ENCODE assay signal across 8 cellular contexts in the genomic region with DNA sequence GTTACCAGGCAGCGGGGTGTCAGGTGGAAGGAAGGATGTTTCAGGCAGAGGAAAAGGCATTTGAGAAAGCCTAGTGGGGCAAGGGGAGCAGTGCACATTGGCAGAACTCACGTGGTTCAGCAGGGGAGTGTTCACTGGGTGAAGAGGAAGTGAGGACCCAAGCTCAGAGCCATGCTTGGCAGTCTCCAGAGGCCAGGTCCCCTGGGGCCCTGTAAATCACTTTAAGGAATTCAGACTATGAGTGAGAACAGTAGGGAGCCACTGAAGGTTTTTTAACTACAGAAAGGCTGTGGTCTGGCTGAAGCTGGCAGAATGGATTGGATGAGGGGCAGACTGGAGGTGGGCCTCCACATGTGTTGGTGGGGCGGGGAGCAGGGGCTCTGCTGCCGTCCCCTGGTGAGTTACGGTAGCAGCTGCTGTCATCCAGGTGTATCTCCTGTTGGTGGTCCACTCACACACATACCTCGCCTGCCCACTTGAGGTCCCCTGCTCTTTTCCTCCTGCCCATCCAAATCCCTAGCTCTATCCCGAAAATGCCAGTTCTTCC. TPM values are rescaled to one million over a fixed set of nuclear protein-coding genes. Genes with fewer than 3 reads are reported as not detected.
DNase-seq lines count a peak whose midpoint lies in the region; ATAC-seq and TF ChIP-seq lines count a peak whose summit lies in the region.

No MANE protein-coding gene starts in this region.

- H3K4me3 ChIP-seq in GM12875 (ENCODE audit: low read depth, low read length) (no peak overlapping the region), testis (no peak overlapping the region)

- no peaks in the 10 kb centered on the region for H3K9me3 ChIP-seq in testis

- WGBS in testis, 2 donors: 79 to 89% methylated on average over 7 of the region's 7 CpGs

- no peak for TF ChIP-seq POLR2A in testis (IDR thresholded peaks at IDR 0.05)

- peak; percentile 62 for DNase-seq in activated CD4-positive, alpha-beta T cell treated with anti-CD3 and anti-CD28 coated beads for 48 hours
- DNase-seq in iPS-NIHi7 (ENCODE audit: extremely low spot score) (peak; percentile 65), ecto neural progenitor cell (ENCODE audit: low spot score) (no peak), testis (no peak), DMS114 treated with DMSO at 0.1 percent for 48 hours (lab: John Stamatoyannopoulos, UW; ENCODE audit: unreplicated experiment) (no peak)

- intact Hi-C loops in testis (cut with DNase I; ENCODE audit: low total_unique reads): no loop called here

- peaks cover 34% of the 10 kb centered on the region for H3K4me1 ChIP-seq in testis

- peaks cover 2% of the 10 kb centered on the region for H3K36me3 Mint-ChIP-seq in IgD-negative memory B cell

- H3K27ac Mint-ChIP-seq in IgD-negative memory B cell: peak overlapping the region; percentile 51 to 95 (median 79)

- no peaks in the 10 kb centered on the region for H3K36me3 ChIP-seq in testis (ENCODE audit: low read depth, missing control alignments)

- peak; percentile 47; the same call in 1 of the 2 replicates for TF ChIP-seq CTCF in GM12875 (IDR thresholded peaks at IDR 0.05; ENCODE audit: borderline replicate concordance, insufficient read depth, low read depth, low read length)
- TF ChIP-seq CTCF in testis (IDR thresholded peaks at IDR 0.05): no peak

- no peaks in the 10 kb centered on the region for H3K27me3 Mint-ChIP-seq in IgD-negative memory B cell

- H3K4me1 Mint-ChIP-seq in IgD-negative memory B cell: peaks cover 32 to 48% (median 37%) of the 10 kb centered on the region in 3 donors

- H3K27ac ChIP-seq in testis: no peak overlapping the region

- ATAC-seq in GM21717 (IDR thresholded peaks at IDR 0.05; ENCODE audit: unreplicated experiment): peak; percentile 61

- no peaks in the 10 kb centered on the region for H3K27me3 ChIP-seq in testis

- H3K9me3 Mint-ChIP-seq in IgD-negative memory B cell: no peaks in the 10 kb centered on the region

- peak overlapping the region; percentile 59 to 90 (median 74) for H3K4me3 Mint-ChIP-seq in IgD-negative memory B cell

RNA-seq across cellular contexts. Expression of gene CLEC16A, which starts 5.1 kb away (rescaled TPM):
- polyA plus RNA-seq in IgD-negative memory B cell: 21.1 TPM
- 100 to 1,000 TPM in 1 of 2 donors, 10 to 100 TPM in 1; 93.9 to 122 TPM for total RNA-seq in testis
- 126 TPM for polyA plus RNA-seq in testis (ENCODE audit: insufficient read depth, low read depth, low replicate concordance)

RNA-seq across cellular contexts. Expression of gene DEXI, which starts 7.2 kb away (rescaled TPM):
- polyA plus RNA-seq in IgD-negative memory B cell: 11.4 TPM
- total RNA-seq in testis: 10 to 100 TPM; 39.0 to 57.4 TPM
- polyA plus RNA-seq in testis (ENCODE audit: insufficient read depth, low read depth, low replicate concordance): 30.0 TPM

Comparison
In these comparisons a context has a peak if more than half of its experiments do, and no peak if none do; other contexts are left out.
1. DNase-seq: peak in activated CD4-positive, alpha-beta T cell treated with anti-CD3 and anti-CD28 coated beads for 48 hours (single experiment) and iPS-NIHi7 (single experiment); none in ecto neural progenitor cell (single experiment), testis (single experiment) and DMS114 treated with DMSO at 0.1 percent for 48 hours (single experiment).